In genomic region chr9:86613943-86614342, GRCh38 we compare ENCODE assay signal across 32 cellular contexts.
"Had no signal": no experiment of that assay in that cellular context is flagged by ENCODE, and none has a peak within 500 bp of the region (broad histone marks: within the 10 kb centered on the region; RNA-seq: fewer than 3 reads in every experiment).

No MANE protein-coding gene starts in this region.

- H3K27me3 ChIP-seq: adrenal gland, breast epithelium, cardiac muscle cell, colonic mucosa, esophagus squamous epithelium, gastroesophageal sphincter, heart right ventricle had no signal

- H3K27ac Mint-ChIP-seq: activated CD4-positive, alpha-beta memory T cell treated with anti-CD3 and anti-CD28 coated beads for 36 hours; activated CD4-positive, alpha-beta T cell treated with anti-CD3 and anti-CD28 coated beads for 36 hours; activated CD4-positive, alpha-beta T cell treated with anti-CD3 and anti-CD28 coated beads, Interleukin-2, amount 10 ng/mL, durations not matched to agents 24 days and 14 days; activated naive CD4-positive, alpha-beta T cell treated with anti-CD3 and anti-CD28 coated beads for 36 hours; activated naive CD4-positive, alpha-beta T cell treated with anti-CD3 and anti-CD28 coated beads, Interleukin-2, amount 50 U/mL, for 24 hours; activated naive CD8-positive, alpha-beta T cell treated with anti-CD3 and anti-CD28 coated beads for 36 hours; activated naive CD8-positive, alpha-beta T cell treated with anti-CD3 and anti-CD28 coated beads, Interleukin-2, amount 50 U/mL, for 24 hours; activated T-cell treated with anti-CD3 and anti-CD28 coated beads, Interleukin-2, amount 50 U/mL, for 24 hours; activated T-cell treated with anti-CD3 and anti-CD28 coated beads, Interleukin-2, amount 50 U/mL, for 72 hours had no signal

- H3K27ac ChIP-seq: adrenal gland, cardiac muscle cell, colonic mucosa, epithelial cell of prostate, esophagus squamous epithelium, heart right ventricle had no signal

- H3K9me3 ChIP-seq: adrenal gland, breast epithelium, colonic mucosa, esophagus squamous epithelium, gastroesophageal sphincter, heart right ventricle had no signal

- H3K9me3 Mint-ChIP-seq: activated CD4-positive, alpha-beta memory T cell treated with anti-CD3 and anti-CD28 coated beads for 36 hours; activated CD4-positive, alpha-beta T cell treated with anti-CD3 and anti-CD28 coated beads, Interleukin-2, amount 10 ng/mL, durations not matched to agents 24 days and 14 days; activated naive CD4-positive, alpha-beta T cell treated with anti-CD3 and anti-CD28 coated beads for 36 hours; activated naive CD4-positive, alpha-beta T cell treated with anti-CD3 and anti-CD28 coated beads, Interleukin-2, amount 50 U/mL, for 24 hours; activated naive CD8-positive, alpha-beta T cell treated with anti-CD3 and anti-CD28 coated beads for 36 hours; activated naive CD8-positive, alpha-beta T cell treated with anti-CD3 and anti-CD28 coated beads, Interleukin-2, amount 50 U/mL, for 24 hours; activated T-cell treated with anti-CD3 and anti-CD28 coated beads, Interleukin-2, amount 50 U/mL, for 24 hours; activated T-cell treated with anti-CD3 and anti-CD28 coated beads, Interleukin-2, amount 50 U/mL, for 72 hours had no signal

- ATAC-seq: activated CD4-positive, alpha-beta T cell treated with anti-CD3 and anti-CD28 coated beads for 36 hours; activated naive CD8-positive, alpha-beta T cell treated with anti-CD3 and anti-CD28 coated beads, Interleukin-2, amount 50 U/mL, for 24 hours; activated T-cell treated with anti-CD3 and anti-CD28 coated beads, Interleukin-2, amount 50 U/mL, for 72 hours; gastroesophageal sphincter; heart right ventricle had no signal

- DNase-seq: activated CD4-positive, alpha-beta memory T cell treated with anti-CD3 and anti-CD28 coated beads for 36 hours; activated CD4-positive, alpha-beta T cell treated with anti-CD3 and anti-CD28 coated beads for 36 hours; activated CD4-positive, alpha-beta T cell treated with anti-CD3 and anti-CD28 coated beads, Interleukin-2, amount 10 ng/mL, durations not matched to agents 24 days and 14 days; activated CD4-positive, CD25-positive, alpha-beta regulatory T cell; activated CD4-positive, CD25-positive, alpha-beta regulatory T cell treated with anti-CD3 and anti-CD28 coated beads, Interleukin-2, amount 50 U/mL, for 72 hours; activated CD8-positive, alpha-beta memory T cell treated with anti-CD3 and anti-CD28 coated beads, Interleukin-2, amount 50 U/mL, for 48 hours; activated gamma-delta T cell treated with Interleukin-2 at 50 U/mL for 16 hours; activated naive CD4-positive, alpha-beta T cell treated with anti-CD3 and anti-CD28 coated beads for 36 hours; activated naive CD8-positive, alpha-beta T cell treated with anti-CD3 and anti-CD28 coated beads for 36 hours; activated naive CD8-positive, alpha-beta T cell treated with anti-CD3 and anti-CD28 coated beads, Interleukin-2, amount 50 U/mL, for 24 hours; activated T-cell treated with anti-CD3 and anti-CD28 coated beads for 4 hours; activated T-cell treated with anti-CD3 and anti-CD28 coated beads, Interleukin-2, amount 50 U/mL, for 24 hours; activated T-cell treated with anti-CD3 and anti-CD28 coated beads, Interleukin-2, amount 50 U/mL, for 72 hours; adrenal gland; amygdala; aorta; central memory CD4-positive, alpha-beta T cell; cerebellar nuclear complex; colonic mucosa; effector CD8-positive, alpha-beta T cell; esophagus squamous epithelium; foreskin melanocyte; heart right ventricle; T-helper 2 cell had no signal

- H3K36me3 ChIP-seq: adrenal gland, breast epithelium, cardiac muscle cell, colonic mucosa, esophagus squamous epithelium, gastroesophageal sphincter, heart right ventricle had no signal

- H3K4me3 Mint-ChIP-seq: activated CD4-positive, alpha-beta memory T cell treated with anti-CD3 and anti-CD28 coated beads for 36 hours; activated CD4-positive, alpha-beta T cell treated with anti-CD3 and anti-CD28 coated beads for 36 hours; activated CD4-positive, alpha-beta T cell treated with anti-CD3 and anti-CD28 coated beads, Interleukin-2, amount 10 ng/mL, durations not matched to agents 24 days and 14 days; activated naive CD4-positive, alpha-beta T cell treated with anti-CD3 and anti-CD28 coated beads for 36 hours; activated naive CD4-positive, alpha-beta T cell treated with anti-CD3 and anti-CD28 coated beads, Interleukin-2, amount 50 U/mL, for 24 hours; activated naive CD8-positive, alpha-beta T cell treated with anti-CD3 and anti-CD28 coated beads for 36 hours; activated naive CD8-positive, alpha-beta T cell treated with anti-CD3 and anti-CD28 coated beads, Interleukin-2, amount 50 U/mL, for 24 hours; activated T-cell treated with anti-CD3 and anti-CD28 coated beads, Interleukin-2, amount 50 U/mL, for 24 hours; activated T-cell treated with anti-CD3 and anti-CD28 coated beads, Interleukin-2, amount 50 U/mL, for 72 hours; brain had no signal

- H3K27me3 Mint-ChIP-seq: activated CD4-positive, alpha-beta T cell treated with anti-CD3 and anti-CD28 coated beads, Interleukin-2, amount 10 ng/mL, durations not matched to agents 24 days and 14 days had no signal

- FAIRE-seq: endometrium, endothelial cell of umbilical vein had no signal

- H3K36me3 Mint-ChIP-seq: activated CD4-positive, alpha-beta memory T cell treated with anti-CD3 and anti-CD28 coated beads for 36 hours; activated naive CD4-positive, alpha-beta T cell treated with anti-CD3 and anti-CD28 coated beads, Interleukin-2, amount 50 U/mL, for 24 hours; activated naive CD8-positive, alpha-beta T cell treated with anti-CD3 and anti-CD28 coated beads for 36 hours; brain had no signal

- H3K4me1 ChIP-seq: adrenal gland, breast epithelium, colonic mucosa had no signal

- H3K4me1 Mint-ChIP-seq: activated CD4-positive, alpha-beta T cell treated with anti-CD3 and anti-CD28 coated beads for 36 hours; activated CD4-positive, alpha-beta T cell treated with anti-CD3 and anti-CD28 coated beads, Interleukin-2, amount 10 ng/mL, durations not matched to agents 24 days and 14 days; activated naive CD4-positive, alpha-beta T cell treated with anti-CD3 and anti-CD28 coated beads, Interleukin-2, amount 50 U/mL, for 24 hours; activated naive CD8-positive, alpha-beta T cell treated with anti-CD3 and anti-CD28 coated beads for 36 hours; activated naive CD8-positive, alpha-beta T cell treated with anti-CD3 and anti-CD28 coated beads, Interleukin-2, amount 50 U/mL, for 24 hours had no signal

- H3K4me3 ChIP-seq: adrenal gland, breast epithelium, cardiac muscle cell, colonic mucosa, esophagus squamous epithelium, gastroesophageal sphincter, heart right ventricle had no signal
